1 cellular context compared by ENCODE assay signal in genomic region chr1:66592106-66592507, GRCh38. TPM values are rescaled to one million over a fixed set of nuclear protein-coding genes. Genes with fewer than 3 reads are reported as not detected.
"Had no signal": no experiment of that assay in that cellular context is flagged by ENCODE, and none has a peak within 500 bp of the region (broad histone marks: within the 10 kb centered on the region; RNA-seq: fewer than 3 reads in every experiment).

No MANE protein-coding gene starts in this region.

RNA-seq across cellular contexts. Expression of gene SGIP1, which starts 58.2 kb away (rescaled TPM):
- total RNA-seq: naive thymus-derived CD4-positive, alpha-beta T cell had no signal
- polyA plus RNA-seq: naive thymus-derived CD4-positive, alpha-beta T cell had no signal
